ENCODE assay signal across 8 cellular contexts in genomic region chr10:4512557-4513286, GRCh38.
DNase-seq lines count a peak whose midpoint lies in the region; ATAC-seq and TF ChIP-seq lines count a peak whose summit lies in the region.

No MANE protein-coding gene starts in this region.

- no peak overlapping the region for H3K4me3 Mint-ChIP-seq in activated CD4-positive, alpha-beta T cell treated with anti-CD3 and anti-CD28 coated beads for 36 hours
- H3K4me3 Mint-ChIP-seq in glutamatergic neuron (ENCODE audit: unreplicated experiment): no peak overlapping the region

- CTCF ChIA-PET in activated CD4-positive, alpha-beta T cell treated with anti-CD3 and anti-CD28 coated beads for 36 hours (lab: Charles Lee): no interaction called here

- H3K36me3 Mint-ChIP-seq in activated CD4-positive, alpha-beta T cell treated with anti-CD3 and anti-CD28 coated beads for 36 hours (ENCODE audit: low read depth): no peaks in the 10 kb centered on the region
- no peaks in the 10 kb centered on the region for H3K36me3 Mint-ChIP-seq in glutamatergic neuron (ENCODE audit: unreplicated experiment)

- intact Hi-C loops in activated CD4-positive, alpha-beta T cell treated with anti-CD3 and anti-CD28 coated beads for 36 hours (cut with DNase I, micrococcal nuclease): loop anchor here in 1 of 2 experiments (2.0 kb wide), 1 partner anchor 144 kb away; no protein-coding TSS in a partner anchor

- H3K9me3 Mint-ChIP-seq in activated CD4-positive, alpha-beta T cell treated with anti-CD3 and anti-CD28 coated beads for 36 hours (ENCODE audit: low read depth): peaks cover 3% of the 10 kb centered on the region
- H3K9me3 Mint-ChIP-seq in glutamatergic neuron (ENCODE audit: unreplicated experiment): no peaks in the 10 kb centered on the region

- peaks cover 7% of the 10 kb centered on the region for H3K4me1 Mint-ChIP-seq in activated CD4-positive, alpha-beta T cell treated with anti-CD3 and anti-CD28 coated beads for 36 hours
- peaks cover 8% of the 10 kb centered on the region for H3K4me1 Mint-ChIP-seq in glutamatergic neuron (ENCODE audit: low read depth, unreplicated experiment)

- H3K27me3 Mint-ChIP-seq in activated CD4-positive, alpha-beta T cell treated with anti-CD3 and anti-CD28 coated beads for 36 hours: peaks cover 12% of the 10 kb centered on the region
- peaks cover 2% of the 10 kb centered on the region for H3K27me3 Mint-ChIP-seq in glutamatergic neuron (ENCODE audit: unreplicated experiment)

- peak; percentile 40 for DNase-seq in activated CD4-positive, alpha-beta T cell treated with anti-CD3 and anti-CD28 coated beads for 36 hours
- no peak for DNase-seq in activated CD4-positive, alpha-beta T cell treated with anti-CD3 and anti-CD28 coated beads, Interleukin-2, amount 50 U/mL, for 4 hours
- DNase-seq in RPMI8226: peak; percentile 40
- DNase-seq in glutamatergic neuron: peak; percentile 48
- DNase-seq in smooth muscle cell of the brain vasculature (ENCODE audit: low read depth, low spot score): peak; percentile 49
- DNase-seq in NCI-H345 treated with DMSO at 0.1 percent for 48 hours (lab: John Stamatoyannopoulos, UW; ENCODE audit: unreplicated experiment): no peak

- H3K27ac Mint-ChIP-seq in activated CD4-positive, alpha-beta T cell treated with anti-CD3 and anti-CD28 coated beads for 36 hours: no peak overlapping the region
- H3K27ac Mint-ChIP-seq in glutamatergic neuron (ENCODE audit: unreplicated experiment): no peak overlapping the region

- no peak for ATAC-seq in activated CD4-positive, alpha-beta T cell treated with anti-CD3 and anti-CD28 coated beads for 36 hours
- ATAC-seq in GM18858 (IDR thresholded peaks at IDR 0.05; ENCODE audit: unreplicated experiment) (no peak), GM19324 (IDR thresholded peaks at IDR 0.05; ENCODE audit: low FRiP score, unreplicated experiment) (no peak)

- TF ChIP-seq CTCF in glutamatergic neuron (IDR thresholded peaks at IDR 0.05; ENCODE audit: partially characterized antibody, unreplicated experiment): no peak

- POLR2A ChIA-PET in activated CD4-positive, alpha-beta T cell treated with anti-CD3 and anti-CD28 coated beads for 36 hours (lab: Charles Lee): no interaction called here

Comparison
In these comparisons a context has a peak if more than half of its experiments do, and no peak if none do; other contexts are left out.
1. DNase-seq: peak in activated CD4-positive, alpha-beta T cell treated with anti-CD3 and anti-CD28 coated beads for 36 hours (single experiment), RPMI8226 (single experiment), glutamatergic neuron (single experiment) and smooth muscle cell of the brain vasculature (single experiment); none in activated CD4-positive, alpha-beta T cell treated with anti-CD3 and anti-CD28 coated beads, Interleukin-2, amount 50 U/mL, for 4 hours (0 of 2) and NCI-H345 treated with DMSO at 0.1 percent for 48 hours (single experiment).